30 cellular contexts compared by ENCODE assay signal in the genomic region with DNA sequence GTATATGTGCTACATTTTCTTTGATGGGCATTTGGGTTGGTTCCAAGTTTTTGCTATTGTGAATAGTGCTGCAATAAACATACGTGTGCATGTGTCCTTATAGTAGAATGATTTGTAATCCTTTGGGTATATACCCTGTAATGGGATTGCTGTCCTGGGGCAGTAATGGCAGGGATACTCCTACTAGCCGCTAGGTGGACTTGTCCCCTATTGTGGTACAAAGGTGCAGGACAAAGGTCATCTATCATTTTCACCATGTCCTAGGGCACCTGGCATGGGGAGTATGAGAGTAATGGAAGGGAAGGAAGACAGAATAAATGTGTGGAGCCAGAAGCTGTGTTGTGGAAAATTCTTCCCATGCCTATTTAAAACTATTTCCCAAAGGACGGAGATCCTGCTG.
"Had no signal": no experiment of that assay in that cellular context is flagged by ENCODE, and none has a peak within 500 bp of the region (broad histone marks: within the 10 kb centered on the region; RNA-seq: fewer than 3 reads in every experiment).

No MANE protein-coding gene starts in this region.

- H3K36me3 ChIP-seq: ascending aorta, breast epithelium, cardiac muscle cell, colonic mucosa, esophagus squamous epithelium, heart left ventricle had no signal

- H3K27ac Mint-ChIP-seq: activated CD4-positive, alpha-beta memory T cell treated with anti-CD3 and anti-CD28 coated beads, Interleukin-2, amount 10 ng/mL, durations not matched to agents 7 days and 5 days; activated CD4-positive, alpha-beta T cell treated with anti-CD3 and anti-CD28 coated beads, Interleukin-2, amount 10 ng/mL, durations not matched to agents 7 days and 5 days; activated naive CD4-positive, alpha-beta T cell treated with anti-CD3 and anti-CD28 coated beads, Interleukin-2, amount 10 ng/mL, durations not matched to agents 7 days and 5 days; activated naive CD8-positive, alpha-beta T cell treated with anti-CD3 and anti-CD28 coated beads, Interleukin-2, amount 10 ng/mL, durations not matched to agents 7 days and 5 days; activated T-cell treated with anti-CD3 and anti-CD28 coated beads, Interleukin-2, amount 50 U/mL, for 24 hours; activated T-cell treated with anti-CD3 and anti-CD28 coated beads, Interleukin-2, amount 50 U/mL, for 72 hours; brain; WTC11 had no signal

- H3K4me1 Mint-ChIP-seq: brain had no signal

- H3K4me3 ChIP-seq: ascending aorta, breast epithelium, cardiac muscle cell, colonic mucosa, esophagus squamous epithelium, heart left ventricle had no signal

- H3K9me3 Mint-ChIP-seq: activated CD4-positive, alpha-beta memory T cell treated with anti-CD3 and anti-CD28 coated beads, Interleukin-2, amount 10 ng/mL, durations not matched to agents 7 days and 5 days; activated CD4-positive, alpha-beta T cell treated with anti-CD3 and anti-CD28 coated beads, Interleukin-2, amount 10 ng/mL, durations not matched to agents 7 days and 5 days; activated naive CD4-positive, alpha-beta T cell treated with anti-CD3 and anti-CD28 coated beads, Interleukin-2, amount 10 ng/mL, durations not matched to agents 7 days and 5 days; activated naive CD4-positive, alpha-beta T cell treated with anti-CD3 and anti-CD28 coated beads, Interleukin-2, amount 50 U/mL, for 72 hours; activated naive CD8-positive, alpha-beta T cell treated with anti-CD3 and anti-CD28 coated beads, Interleukin-2, amount 10 ng/mL, durations not matched to agents 7 days and 5 days; activated T-cell treated with anti-CD3 and anti-CD28 coated beads, Interleukin-2, amount 50 U/mL, for 24 hours; activated T-cell treated with anti-CD3 and anti-CD28 coated beads, Interleukin-2, amount 50 U/mL, for 72 hours; WTC11 had no signal

- H3K27me3 ChIP-seq: ascending aorta, breast epithelium, cardiac muscle cell, colonic mucosa, esophagus squamous epithelium, heart left ventricle had no signal

- H3K27ac ChIP-seq: ascending aorta, breast epithelium, cardiac muscle cell, colonic mucosa, esophagus squamous epithelium, heart left ventricle, VCaP had no signal

- H3K9me3 ChIP-seq: ascending aorta, breast epithelium, colonic mucosa, esophagus squamous epithelium, heart left ventricle had no signal

- H3K4me3 Mint-ChIP-seq: activated CD4-positive, alpha-beta memory T cell treated with anti-CD3 and anti-CD28 coated beads, Interleukin-2, amount 10 ng/mL, durations not matched to agents 7 days and 5 days; activated CD4-positive, alpha-beta T cell treated with anti-CD3 and anti-CD28 coated beads, Interleukin-2, amount 10 ng/mL, durations not matched to agents 7 days and 5 days; activated naive CD4-positive, alpha-beta T cell treated with anti-CD3 and anti-CD28 coated beads, Interleukin-2, amount 10 ng/mL, durations not matched to agents 7 days and 5 days; activated naive CD8-positive, alpha-beta T cell treated with anti-CD3 and anti-CD28 coated beads, Interleukin-2, amount 10 ng/mL, durations not matched to agents 7 days and 5 days; activated T-cell treated with anti-CD3 and anti-CD28 coated beads, Interleukin-2, amount 50 U/mL, for 24 hours; activated T-cell treated with anti-CD3 and anti-CD28 coated beads, Interleukin-2, amount 50 U/mL, for 72 hours; brain; WTC11 had no signal

- ATAC-seq: activated naive CD4-positive, alpha-beta T cell treated with anti-CD3 and anti-CD28 coated beads, Interleukin-2, amount 50 U/mL, for 72 hours; activated T-cell treated with anti-CD3 and anti-CD28 coated beads, Interleukin-2, amount 50 U/mL, for 72 hours; heart left ventricle; WTC11 had no signal

- H3K27me3 Mint-ChIP-seq: activated CD4-positive, alpha-beta memory T cell treated with anti-CD3 and anti-CD28 coated beads, Interleukin-2, amount 10 ng/mL, durations not matched to agents 7 days and 5 days; activated CD4-positive, alpha-beta T cell treated with anti-CD3 and anti-CD28 coated beads, Interleukin-2, amount 10 ng/mL, durations not matched to agents 7 days and 5 days; activated naive CD4-positive, alpha-beta T cell treated with anti-CD3 and anti-CD28 coated beads, Interleukin-2, amount 10 ng/mL, durations not matched to agents 7 days and 5 days; activated T-cell treated with anti-CD3 and anti-CD28 coated beads, Interleukin-2, amount 50 U/mL, for 24 hours had no signal

- H3K36me3 Mint-ChIP-seq: activated naive CD4-positive, alpha-beta T cell treated with anti-CD3 and anti-CD28 coated beads, Interleukin-2, amount 10 ng/mL, durations not matched to agents 7 days and 5 days; activated naive CD4-positive, alpha-beta T cell treated with anti-CD3 and anti-CD28 coated beads, Interleukin-2, amount 50 U/mL, for 72 hours; activated naive CD8-positive, alpha-beta T cell treated with anti-CD3 and anti-CD28 coated beads, Interleukin-2, amount 10 ng/mL, durations not matched to agents 7 days and 5 days; brain; WTC11 had no signal

- H3K4me1 ChIP-seq: ascending aorta, breast epithelium, colonic mucosa, esophagus squamous epithelium had no signal

- DNase-seq: activated CD4-positive, alpha-beta memory T cell treated with anti-CD3 and anti-CD28 coated beads, Interleukin-2, amount 10 ng/mL, durations not matched to agents 7 days and 5 days; activated CD4-positive, alpha-beta T cell treated with anti-CD3 and anti-CD28 coated beads for 1 hour; activated CD4-positive, alpha-beta T cell treated with anti-CD3 and anti-CD28 coated beads for 4 hours; activated CD4-positive, alpha-beta T cell treated with anti-CD3 and anti-CD28 coated beads, Interleukin-2, amount 10 ng/mL, durations not matched to agents 7 days and 5 days; activated CD4-positive, alpha-beta T cell treated with anti-CD3 and anti-CD28 coated beads, Interleukin-2, amount 50 U/mL, for 4 hours; activated CD8-positive, alpha-beta memory T cell treated with anti-CD3 and anti-CD28 coated beads, Interleukin-2, amount 50 U/mL, for 48 hours; activated gamma-delta T cell; activated naive CD4-positive, alpha-beta T cell; activated naive CD4-positive, alpha-beta T cell treated with anti-CD3 and anti-CD28 coated beads, Interleukin-2, amount 10 ng/mL, durations not matched to agents 7 days and 5 days; activated naive CD8-positive, alpha-beta T cell treated with anti-CD3 and anti-CD28 coated beads, Interleukin-2, amount 10 ng/mL, durations not matched to agents 7 days and 5 days; activated T-cell treated with anti-CD3 and anti-CD28 coated beads for 4 hours; activated T-cell treated with anti-CD3 and anti-CD28 coated beads, Interleukin-2, amount 50 U/mL, for 24 hours; activated T-cell treated with anti-CD3 and anti-CD28 coated beads, Interleukin-2, amount 50 U/mL, for 72 hours; central memory CD4-positive, alpha-beta T cell; cerebellar nuclear complex; colonic mucosa; effector CD8-positive, alpha-beta T cell; erythroblast; esophagus squamous epithelium; glutamatergic neuron; heart left ventricle; T-helper 2 cell had no signal

- FAIRE-seq: frontal cortex had no signal
